Comparison of ENCODE assay signal across 11 cellular contexts in the genomic region with DNA sequence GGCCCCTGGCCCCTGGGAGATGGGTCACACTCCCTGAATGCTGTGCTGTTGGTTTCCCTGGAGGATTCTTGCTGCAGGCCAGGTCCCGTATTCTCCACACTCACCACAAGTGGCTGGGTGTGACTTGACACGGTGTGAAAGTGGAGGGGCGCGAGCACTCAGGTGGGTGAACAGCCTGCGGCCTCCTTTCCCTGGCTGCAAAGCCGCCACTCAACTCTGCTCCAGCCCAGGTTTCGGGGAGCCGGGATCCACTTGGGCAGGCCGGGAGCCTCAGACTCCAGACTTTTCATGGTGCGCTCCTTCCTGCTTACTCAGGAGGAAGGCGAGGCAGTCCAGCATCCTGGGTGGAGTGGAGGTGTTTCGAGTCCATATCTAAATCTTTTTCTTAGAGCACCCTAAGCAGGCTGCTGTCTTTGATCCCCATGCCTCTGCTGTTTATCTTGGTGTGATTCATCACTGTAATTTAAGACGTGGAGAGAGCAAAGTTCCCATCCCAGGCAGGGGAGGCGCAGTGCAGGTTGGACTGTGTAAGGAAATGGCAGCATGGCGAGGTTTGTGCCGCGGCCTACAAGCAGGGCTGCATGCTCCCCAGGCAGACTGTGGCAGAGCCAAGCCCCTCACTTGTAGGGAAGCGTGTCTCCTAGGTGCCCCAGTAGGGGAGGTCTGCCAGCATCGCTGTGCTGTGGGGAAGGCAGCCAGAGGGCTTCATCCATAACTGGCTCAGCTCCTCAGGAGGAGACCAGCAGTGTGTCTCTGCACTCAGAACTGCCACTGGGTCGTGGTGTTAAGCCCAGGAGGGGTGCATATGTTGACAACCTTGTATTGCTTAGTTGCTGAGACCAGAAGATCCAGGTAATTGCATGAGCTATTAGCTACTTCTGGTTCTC. TPM values are rescaled to one million over a fixed set of nuclear protein-coding genes. Genes with fewer than 3 reads are reported as not detected.
DNase-seq lines count a peak whose midpoint lies in the region; ATAC-seq and TF ChIP-seq lines count a peak whose summit lies in the region.
"Had no signal": no experiment of that assay in that cellular context is flagged by ENCODE, and none has a peak within 500 bp of the region (broad histone marks: within the 10 kb centered on the region; RNA-seq: fewer than 3 reads in every experiment).

No MANE protein-coding gene starts in this region.

- H3K4me1 ChIP-seq in heart right ventricle = peaks cover 0 to 59% (median 18%) of the 10 kb centered on the region in 9 donors

- H3K9me3 ChIP-seq in heart right ventricle = peaks cover 0 to 11% (median 0%) of the 10 kb centered on the region in 11 donors

- WGBS in heart right ventricle, 2 donors = 77 to 82% methylated on average over 20 of the region's 20 CpGs

- H3K27me3 ChIP-seq in heart right ventricle = no peaks in the 10 kb centered on the region

- H3K9me3 Mint-ChIP-seq in stimulated activated effector memory CD8-positive, alpha-beta T cell treated with anti-CD3 and anti-CD28 coated beads, Interleukin-12 subunit alpha, Interleukin-12 subunit beta, amount 100 ng/mL, for 72 hours = peaks cover 3% of the 10 kb centered on the region

- peak; percentile 9 for DNase-seq in DMS153 (lab: John Stamatoyannopoulos, UW)
- DNase-seq in DMS153 treated with DMSO at 0.1 percent for 48 hours (lab: John Stamatoyannopoulos, UW; ENCODE audit: unreplicated experiment) = no peak
- DNase-seq in RPMI7951 (ENCODE audit: low read depth) = peak; percentile 82
- DNase-seq in heart right ventricle = no peak
- no peak for DNase-seq in stimulated activated effector memory CD8-positive, alpha-beta T cell treated with anti-CD3 and anti-CD28 coated beads, Interleukin-12 subunit alpha, Interleukin-12 subunit beta, amount 100 ng/mL, for 72 hours (ENCODE audit: low spot score in 2 of 2)
- DNase-seq in putamen (ENCODE audit: low spot score) = no peak
- DNase-seq in SIG-M5 (lab: John Stamatoyannopoulos, UW) = no peak
- DNase-seq: activated T-cell treated with anti-CD3 and anti-CD28 coated beads for 4 hours, MM.1S had no signal

- no peak overlapping the region for H3K27ac Mint-ChIP-seq in stimulated activated effector memory CD8-positive, alpha-beta T cell treated with anti-CD3 and anti-CD28 coated beads, Interleukin-12 subunit alpha, Interleukin-12 subunit beta, amount 100 ng/mL, for 72 hours

- H3K4me3 Mint-ChIP-seq in stimulated activated effector memory CD8-positive, alpha-beta T cell treated with anti-CD3 and anti-CD28 coated beads, Interleukin-12 subunit alpha, Interleukin-12 subunit beta, amount 100 ng/mL, for 72 hours = no peak overlapping the region

- H3K36me3 Mint-ChIP-seq in stimulated activated effector memory CD8-positive, alpha-beta T cell treated with anti-CD3 and anti-CD28 coated beads, Interleukin-12 subunit alpha, Interleukin-12 subunit beta, amount 100 ng/mL, for 72 hours = no peaks in the 10 kb centered on the region

- TF ChIP-seq CTCF in heart right ventricle (IDR thresholded peaks at IDR 0.05) = no peak

- peaks cover 0 to 42% (median 6%) of the 10 kb centered on the region in 9 donors for H3K36me3 ChIP-seq in heart right ventricle

- H3K4me1 Mint-ChIP-seq in stimulated activated effector memory CD8-positive, alpha-beta T cell treated with anti-CD3 and anti-CD28 coated beads, Interleukin-12 subunit alpha, Interleukin-12 subunit beta, amount 100 ng/mL, for 72 hours = no peaks in the 10 kb centered on the region

- no peak overlapping the region for H3K4me3 ChIP-seq in heart right ventricle

- intact Hi-C loops in heart right ventricle (cut with DNase I) = no loop called here

- peak in 7 of 8 donors; percentile 25 to 51 (median 39) for ATAC-seq in heart right ventricle
- peak; percentile 36 for ATAC-seq in stimulated activated effector memory CD8-positive, alpha-beta T cell treated with anti-CD3 and anti-CD28 coated beads, Interleukin-12 subunit alpha, Interleukin-12 subunit beta, amount 100 ng/mL, for 72 hours
- no peak for ATAC-seq in HG02759 (IDR thresholded peaks at IDR 0.05; ENCODE audit: unreplicated experiment)

- H3K27ac ChIP-seq in heart right ventricle = peak overlapping the region in 4 of 10 donors; percentile 61 to 73 (median 64)
- H3K27ac ChIP-seq: 22Rv1 had no signal

RNA-seq across cellular contexts. Expression of gene VANGL1, which starts 29.6 kb away (rescaled TPM):
- total RNA-seq in RPMI7951 (2014; rRNA removed; shearing (Covaris generic)) = 21.0 and 21.9 TPM in 2 replicates
- total RNA-seq in heart right ventricle = 1 to 10 TPM; 5.4 to 9.8 (median 7.3) TPM
- polyA plus RNA-seq in heart right ventricle = 1 to 10 TPM; 1.7 to 1.8 TPM

Comparison
In these comparisons a context has a peak if more than half of its experiments do, and no peak if none do; other contexts are left out.
1. DNase-seq: peak in DMS153 (single experiment) and RPMI7951 (single experiment); none in DMS153 treated with DMSO at 0.1 percent for 48 hours (single experiment), heart right ventricle (0 of 2), stimulated activated effector memory CD8-positive, alpha-beta T cell treated with anti-CD3 and anti-CD28 coated beads, Interleukin-12 subunit alpha, Interleukin-12 subunit beta, amount 100 ng/mL, for 72 hours (0 of 2), putamen (single experiment) and SIG-M5 (single experiment).